Comparison of ENCODE assay signal across 8 cellular contexts in genomic region chr3:149299938-149300791, GRCh38. TPM values are rescaled to one million over a fixed set of nuclear protein-coding genes. Genes with fewer than 3 reads are reported as not detected.
DNase-seq lines count a peak whose midpoint lies in the region; ATAC-seq, FAIRE-seq and TF ChIP-seq lines count a peak whose summit lies in the region.

No MANE protein-coding gene starts in this region.

- CTCF ChIA-PET in HepG2 (lab: Yijun Ruan, JAX; ENCODE audit: low intra/inter-chr PET ratio, low total read pairs) = no interaction called here
- CTCF ChIA-PET in activated naive CD4-positive, alpha-beta T cell treated with anti-CD3 and anti-CD28 coated beads, Interleukin-2, amount 10 ng/mL, durations not matched to agents 7 days and 5 days (lab: Charles Lee) = interaction anchor here (1.2 kb wide), 1 partner anchor 9 kb away, joined by 3 read pairs; no protein-coding TSS in a partner anchor

- peak; percentile 84 for DNase-seq in AG09319 (ENCODE audit: extremely low read depth, low read depth)
- DNase-seq in NCI-H2029 (lab: John Stamatoyannopoulos, UW) = peak; percentile 56
- DNase-seq in astrocyte of the cerebellum (ENCODE audit: low read depth) = peak; percentile 85
- peak; percentile 94 for DNase-seq in HepG2 (ENCODE audit: low spot score)
- DNase-seq in NCI-H446 treated with DMSO at 0.1 percent for 48 hours (lab: John Stamatoyannopoulos, UW) = no peak
- DNase-seq in activated naive CD4-positive, alpha-beta T cell treated with anti-CD3 and anti-CD28 coated beads, Interleukin-2, amount 10 ng/mL, durations not matched to agents 7 days and 5 days = no peak
- DNase-seq in NCI-H1930 (lab: John Stamatoyannopoulos, UW) = no peak

- no peak overlapping the region for H3K4me3 Mint-ChIP-seq in activated naive CD4-positive, alpha-beta T cell treated with anti-CD3 and anti-CD28 coated beads, Interleukin-2, amount 10 ng/mL, durations not matched to agents 7 days and 5 days

- H3K36me3 Mint-ChIP-seq in activated naive CD4-positive, alpha-beta T cell treated with anti-CD3 and anti-CD28 coated beads, Interleukin-2, amount 10 ng/mL, durations not matched to agents 7 days and 5 days = no peaks in the 10 kb centered on the region

- TF ChIP-seq CTCF in AG09319 (IDR thresholded peaks at IDR 0.05; ENCODE audit: low read depth, low read length) = no peak
- no peak for TF ChIP-seq CTCF in astrocyte of the cerebellum (IDR thresholded peaks at IDR 0.05; ENCODE audit: low read depth, low read length, missing control alignments)
- TF ChIP-seq CTCF in HepG2 (CRISPR knock-in tag; IDR thresholded peaks at IDR 0.05) = no peak

- intact Hi-C loops in HepG2 (cut with micrococcal nuclease; ENCODE audit: unreplicated experiment) = loop anchor here (10.0 kb wide), 1 partner anchor 45 kb away; no protein-coding TSS in a partner anchor

- peak overlapping the region; percentile 25 for H2AFZ ChIP-seq in HepG2 (ENCODE audit: low read length)

- no TSS peak for BruUV-seq in HepG2 (replicated peaks; lab: Mats Ljungman, UMichigan)

- no peaks in the 10 kb centered on the region for H3K4me1 Mint-ChIP-seq in activated naive CD4-positive, alpha-beta T cell treated with anti-CD3 and anti-CD28 coated beads, Interleukin-2, amount 10 ng/mL, durations not matched to agents 7 days and 5 days

- H3K27me3 Mint-ChIP-seq in activated naive CD4-positive, alpha-beta T cell treated with anti-CD3 and anti-CD28 coated beads, Interleukin-2, amount 10 ng/mL, durations not matched to agents 7 days and 5 days = peaks cover 32% of the 10 kb centered on the region

- no peak overlapping the region for H3K27ac Mint-ChIP-seq in activated naive CD4-positive, alpha-beta T cell treated with anti-CD3 and anti-CD28 coated beads, Interleukin-2, amount 10 ng/mL, durations not matched to agents 7 days and 5 days

- H3K9me3 Mint-ChIP-seq in activated naive CD4-positive, alpha-beta T cell treated with anti-CD3 and anti-CD28 coated beads, Interleukin-2, amount 10 ng/mL, durations not matched to agents 7 days and 5 days = no peaks in the 10 kb centered on the region

- in situ Hi-C loops in astrocyte of the cerebellum (cut with HindIII; ENCODE audit: low sequenced_read_pairs) (loop anchor here (25.0 kb wide), 1 partner anchor 188 kb away; no protein-coding TSS in a partner anchor), HepG2 (cut with HindIII; ENCODE audit: extremely low pct_ligation_motif_present, low pct_unique_long_range_greater_than_20kb) (no loop called here)

- POLR2A ChIA-PET in HepG2 (lab: Yijun Ruan, JAX) = interaction anchor here (0.8 to 1.7 kb wide), 13 partner anchors 10 to 358 kb away, joined by 3 to 9 read pairs (median 4); partner anchors contain the start of gene WWTR1

- no peaks in the 10 kb centered on the region for H3K36me3 ChIP-seq in HepG2 (replicated peaks in 1 of 2; ENCODE audit: control insufficient read depth in 1 of 2, insufficient read depth in 2 of 2, low read length in 2 of 2)

- 31% methylated on average over 4 of the region's 5 CpGs for WGBS in HepG2 (ENCODE audit: low lambda C conversion rate)

- peak overlapping the region; percentile 60 for H3K9ac ChIP-seq in HepG2 (ENCODE audit: insufficient read depth, low read depth, low read length)

- peaks cover 35% of the 10 kb centered on the region for H3K4me1 ChIP-seq in HepG2 (ENCODE audit: insufficient read depth, low read length)

- H3K27me3 ChIP-seq in HepG2 (ENCODE audit: control insufficient read depth in 1 of 2, insufficient read depth in 2 of 2, low read length in 2 of 2) = no peaks in the 10 kb centered on the region

- H3K4me2 ChIP-seq in HepG2 (ENCODE audit: low read depth, low read length) = peak overlapping the region; percentile 73

- TF ChIP-seq POLR2A in HepG2 (IDR thresholded peaks at IDR 0.05; ENCODE audit: insufficient read depth in 1 of 2, low read depth in 2 of 2, low read length in 2 of 2) = peak in 1 of 2 experiments; percentile 54; a peak in 2 of 4 replicates

- peak; percentile 73 for FAIRE-seq in HepG2 (lab: Jason Lieb, UNC)

- H3K4me3 ChIP-seq in astrocyte of the cerebellum (ENCODE audit: low read depth, low read length) (no peak overlapping the region), HepG2 (replicated peaks in 1 of 3; ENCODE audit: insufficient read depth in 1 of 3, low read depth in 2 of 3, low read length in 3 of 3) (peak overlapping the region in 1 of 3 experiments; percentile 34; a peak in 1 of 6 replicates)

- ATAC-seq in GM21529 (IDR thresholded peaks at IDR 0.05; ENCODE audit: unreplicated experiment) = peak; percentile 91
- peak; percentile 98 for ATAC-seq in HepG2

- H3K9me3 ChIP-seq in HepG2 (ENCODE audit: low read length) = no peaks in the 10 kb centered on the region

- no peak for TF ChIP-seq RAD21 in HepG2 (CRISPR knock-in tag; IDR thresholded peaks at IDR 0.05)

- no peaks in the 10 kb centered on the region for H4K20me1 ChIP-seq in HepG2 (ENCODE audit: insufficient read depth, low read length)

- TF ChIP-seq EP300 in HepG2 (IDR thresholded peaks at IDR 0.05; ENCODE audit: low read depth in 2 of 2, low read length in 2 of 2) (peak in 1 of 2 experiments; percentile 68; a peak in 2 of 4 replicates), HepG2 (CRISPR knock-in tag; IDR thresholded peaks at IDR 0.05; ENCODE audit: borderline replicate concordance) (peak; percentile 53; the same call in 1 of the 2 replicates)

- H3K27ac ChIP-seq in HepG2 (ENCODE audit: extremely low read length, insufficient read depth, low read length) = peak overlapping the region; percentile 66

- no peaks in the 10 kb centered on the region for H3K79me2 ChIP-seq in HepG2 (ENCODE audit: insufficient read depth, low read length)

TF ChIP-seq in HepG2, 621 proteins besides CTCF, POLR2A, EP300 and RAD21 (continues in another document):
- TF ChIP-seq ZBTB33 (CRISPR knock-in tag; IDR thresholded peaks at IDR 0.05) (no peak), NFKB2 (CRISPR knock-in tag; IDR thresholded peaks at IDR 0.05; ENCODE audit: borderline replicate concordance) (no peak)

RNA-seq across cellular contexts. Expression of gene TM4SF18, which starts 33.3 kb away (rescaled TPM):
- not detected in 2 replicates for total RNA-seq in HepG2 (2016; rRNA removed; fragmentation: Illumina TruSeq; extraction: Trizol)
- not detected in 2 replicates for total RNA-seq in HepG2 (2016; cell fraction: cytosol; rRNA removed; fragmentation: Illumina TruSeq; extraction: Trizol; ENCODE audit: low read depth)
- total RNA-seq in HepG2 (2016; cell fraction: insoluble cytoplasmic fraction; rRNA removed; fragmentation: Illumina TruSeq; extraction: Trizol) = not detected in 2 replicates
- total RNA-seq in HepG2 (2016; cell fraction: membrane; rRNA removed; fragmentation: Illumina TruSeq; extraction: Trizol) = not detected in 2 replicates
- total RNA-seq in HepG2 (2016; cell fraction: nucleus; rRNA removed; fragmentation: Illumina TruSeq; extraction: Trizol) = not detected in 2 replicates
- 0.15 and 0.25 TPM in 2 replicates for polyA plus RNA-seq in HepG2 (2011; rRNA removed)
- 0.03 and 0.11 TPM in 2 replicates for polyA plus RNA-seq in HepG2 (2011; cell fraction: cytosol; rRNA removed)
- polyA plus RNA-seq in HepG2 (2011; cell fraction: nucleus; rRNA removed) = not detected in 2 replicates
- 0.08 TPM in 1 of 2 replicates, not detected in the other for polyA plus RNA-seq in HepG2 (2012)
- not detected in 2 replicates for polyA plus RNA-seq in HepG2 (2016; cell fraction: cytosol; fragmentation: Illumina TruSeq; extraction: Trizol; ENCODE audit: low read depth)
- polyA plus RNA-seq in HepG2 (2016; cell fraction: insoluble cytoplasmic fraction; fragmentation: Illumina TruSeq; extraction: Trizol; ENCODE audit: low read depth) = not detected in 2 replicates
- polyA plus RNA-seq in HepG2 (2016; cell fraction: membrane; fragmentation: Illumina TruSeq; extraction: Trizol; ENCODE audit: low read depth) = not detected in 2 replicates
- not detected in 2 replicates for polyA plus RNA-seq in HepG2 (2016; cell fraction: nucleus; fragmentation: Illumina TruSeq; extraction: Trizol; ENCODE audit: insufficient read depth, low read depth)
- not detected in 2 replicates for polyA minus RNA-seq in HepG2 (2011; rRNA and poly(A)+ RNA removed; ENCODE audit: low replicate concordance)
- not detected in 2 replicates for polyA minus RNA-seq in HepG2 (2011; cell fraction: cytosol; rRNA and poly(A)+ RNA removed)
- polyA minus RNA-seq in HepG2 (2011; cell fraction: nucleus; rRNA and poly(A)+ RNA removed) = not detected in 2 replicates

Comparison
In these comparisons a context has a peak if more than half of its experiments do, and no peak if none do; other contexts are left out.
1. DNase-seq: peak in AG09319 (single experiment), NCI-H2029 (single experiment), astrocyte of the cerebellum (single experiment) and HepG2 (single experiment); none in NCI-H446 treated with DMSO at 0.1 percent for 48 hours (single experiment), activated naive CD4-positive, alpha-beta T cell treated with anti-CD3 and anti-CD28 coated beads, Interleukin-2, amount 10 ng/mL, durations not matched to agents 7 days and 5 days (single experiment) and NCI-H1930 (0 of 2).